In genomic region chr12:3139760-3140159, GRCh38 we compare ENCODE assay signal across 25 cellular contexts.
"Had no signal": no experiment of that assay in that cellular context is flagged by ENCODE, and none has a peak within 500 bp of the region (broad histone marks: within the 10 kb centered on the region; RNA-seq: fewer than 3 reads in every experiment).

No MANE protein-coding gene starts in this region.

- H3K4me2 ChIP-seq: smooth muscle cell had no signal

- H3K36me3 Mint-ChIP-seq: activated CD4-positive, alpha-beta memory T cell treated with anti-CD3 and anti-CD28 coated beads for 36 hours; activated naive CD4-positive, alpha-beta T cell treated with anti-CD3 and anti-CD28 coated beads, Interleukin-2, amount 10 ng/mL, durations not matched to agents 7 days and 5 days; activated naive CD8-positive, alpha-beta T cell treated with anti-CD3 and anti-CD28 coated beads, Interleukin-2, amount 10 ng/mL, durations not matched to agents 7 days and 5 days; naive thymus-derived CD8-positive, alpha-beta T cell; stimulated activated memory B cell treated with anti-CD40 and anti-IgM and Interleukin-4, amounts not matched to agents 10 μg/mL and 1 μg/mL and 100 μg/mL, for 72 hours had no signal

- H3K27me3 ChIP-seq: ascending aorta, heart right ventricle, suprapubic skin, tibial artery had no signal

- H3K27ac ChIP-seq: ascending aorta, lower lobe of right lung, suprapubic skin, tibial artery had no signal

- H3K9me3 ChIP-seq: ascending aorta, lower lobe of right lung, suprapubic skin, tibial artery had no signal

- H3K4me3 ChIP-seq: ascending aorta, heart right ventricle, lower lobe of right lung, smooth muscle cell, suprapubic skin, tibial artery had no signal

- H3K4me3 Mint-ChIP-seq: activated CD4-positive, alpha-beta memory T cell treated with anti-CD3 and anti-CD28 coated beads for 36 hours; activated CD4-positive, alpha-beta T cell treated with anti-CD3 and anti-CD28 coated beads, Interleukin-2, amount 10 ng/mL, durations not matched to agents 24 days and 14 days; activated naive CD4-positive, alpha-beta T cell treated with anti-CD3 and anti-CD28 coated beads, Interleukin-2, amount 10 ng/mL, durations not matched to agents 7 days and 5 days; activated naive CD8-positive, alpha-beta T cell treated with anti-CD3 and anti-CD28 coated beads, Interleukin-2, amount 10 ng/mL, durations not matched to agents 7 days and 5 days; activated T-cell treated with anti-CD3 and anti-CD28 coated beads, Interleukin-2, amount 50 U/mL, for 24 hours; effector memory CD8-positive, alpha-beta T cell; naive thymus-derived CD8-positive, alpha-beta T cell; stimulated activated memory B cell treated with anti-CD40 and anti-IgM and Interleukin-4, amounts not matched to agents 10 μg/mL and 1 μg/mL and 100 μg/mL, for 72 hours had no signal

- H3K27ac Mint-ChIP-seq: activated CD4-positive, alpha-beta memory T cell treated with anti-CD3 and anti-CD28 coated beads for 36 hours; activated CD4-positive, alpha-beta T cell treated with anti-CD3 and anti-CD28 coated beads, Interleukin-2, amount 10 ng/mL, durations not matched to agents 24 days and 14 days; activated naive CD4-positive, alpha-beta T cell treated with anti-CD3 and anti-CD28 coated beads, Interleukin-2, amount 10 ng/mL, durations not matched to agents 7 days and 5 days; activated naive CD8-positive, alpha-beta T cell treated with anti-CD3 and anti-CD28 coated beads, Interleukin-2, amount 10 ng/mL, durations not matched to agents 7 days and 5 days; activated T-cell treated with anti-CD3 and anti-CD28 coated beads, Interleukin-2, amount 50 U/mL, for 24 hours; effector memory CD8-positive, alpha-beta T cell; naive thymus-derived CD8-positive, alpha-beta T cell; progenitor cell of endocrine pancreas; stimulated activated memory B cell treated with anti-CD40 and anti-IgM and Interleukin-4, amounts not matched to agents 10 μg/mL and 1 μg/mL and 100 μg/mL, for 72 hours had no signal

- H3K9me3 Mint-ChIP-seq: activated CD4-positive, alpha-beta memory T cell treated with anti-CD3 and anti-CD28 coated beads for 36 hours; activated CD4-positive, alpha-beta T cell treated with anti-CD3 and anti-CD28 coated beads, Interleukin-2, amount 10 ng/mL, durations not matched to agents 24 days and 14 days; activated naive CD4-positive, alpha-beta T cell treated with anti-CD3 and anti-CD28 coated beads, Interleukin-2, amount 10 ng/mL, durations not matched to agents 7 days and 5 days; activated naive CD8-positive, alpha-beta T cell treated with anti-CD3 and anti-CD28 coated beads, Interleukin-2, amount 10 ng/mL, durations not matched to agents 7 days and 5 days; activated T-cell treated with anti-CD3 and anti-CD28 coated beads, Interleukin-2, amount 50 U/mL, for 24 hours; effector memory CD8-positive, alpha-beta T cell; naive thymus-derived CD8-positive, alpha-beta T cell; stimulated activated memory B cell treated with anti-CD40 and anti-IgM and Interleukin-4, amounts not matched to agents 10 μg/mL and 1 μg/mL and 100 μg/mL, for 72 hours had no signal

- DNase-seq: activated CD4-positive, alpha-beta memory T cell treated with anti-CD3 and anti-CD28 coated beads for 36 hours; activated CD4-positive, alpha-beta T cell treated with anti-CD3 and anti-CD28 coated beads, Interleukin-2, amount 10 ng/mL, durations not matched to agents 24 days and 14 days; activated CD4-positive, CD25-positive, alpha-beta regulatory T cell treated with anti-CD3 and anti-CD28 coated beads, Interleukin-2, amount 50 U/mL, for 72 hours; activated CD8-positive, alpha-beta memory T cell treated with anti-CD3 and anti-CD28 coated beads, Interleukin-2, amount 50 U/mL, for 48 hours; activated gamma-delta T cell; activated naive CD4-positive, alpha-beta T cell treated with anti-CD3 and anti-CD28 coated beads, Interleukin-2, amount 10 ng/mL, durations not matched to agents 7 days and 5 days; activated naive CD8-positive, alpha-beta T cell treated with anti-CD3 and anti-CD28 coated beads, Interleukin-2, amount 10 ng/mL, durations not matched to agents 7 days and 5 days; activated T-cell treated with anti-CD3 and anti-CD28 coated beads, Interleukin-2, amount 50 U/mL, for 24 hours; cortex of kidney; effector memory CD8-positive, alpha-beta T cell; foreskin fibroblast; heart right ventricle; lower lobe of right lung; mesenchymal stem cell; retina; stimulated activated CD4-positive, alpha-beta T cell treated with anti-CD3 and anti-CD28 coated beads, Interleukin-1b, Interleukin-23, amount 100 ng/mL, for 48 hours; stimulated activated CD4-positive, alpha-beta T cell treated with anti-CD3 and anti-CD28 coated beads, Interleukin-4, amount 100 ng/mL, for 4 hours; stimulated activated CD8-positive, alpha-beta memory T cell treated with anti-CD3 and anti-CD28 coated beads, Interleukin-4, amount 100 ng/mL, for 48 hours; tibial artery had no signal

- H3K4me1 Mint-ChIP-seq: activated CD4-positive, alpha-beta T cell treated with anti-CD3 and anti-CD28 coated beads, Interleukin-2, amount 10 ng/mL, durations not matched to agents 24 days and 14 days; activated naive CD4-positive, alpha-beta T cell treated with anti-CD3 and anti-CD28 coated beads, Interleukin-2, amount 10 ng/mL, durations not matched to agents 7 days and 5 days; activated naive CD8-positive, alpha-beta T cell treated with anti-CD3 and anti-CD28 coated beads, Interleukin-2, amount 10 ng/mL, durations not matched to agents 7 days and 5 days; stimulated activated memory B cell treated with anti-CD40 and anti-IgM and Interleukin-4, amounts not matched to agents 10 μg/mL and 1 μg/mL and 100 μg/mL, for 72 hours had no signal

- H3K36me3 ChIP-seq: ascending aorta, heart right ventricle, lower lobe of right lung, suprapubic skin, tibial artery had no signal
